ENCODE assay signal across 2 cellular contexts in genomic region chrX:44092778-44093177, GRCh38.
TF ChIP-seq lines count a peak whose summit lies in the region.

No MANE protein-coding gene starts in this region.

TF ChIP-seq in HepG2, 621 proteins besides CTCF, POLR2A, EP300 and RAD21 (continued from another document):
- TF ChIP-seq POLR2AphosphoS5 (IDR thresholded peaks at IDR 0.05; ENCODE audit: low read depth, low read length), result no peak
- TF ChIP-seq ZNF776 (CRISPR knock-in tag; IDR thresholded peaks at IDR 0.05), result no peak
- TF ChIP-seq MIXL1 (CRISPR knock-in tag; IDR thresholded peaks at IDR 0.05), result no peak
- TF ChIP-seq U2AF1 (optimal IDR thresholded peaks at IDR 0.05; ENCODE audit: low read depth, low read length), result no peak
- no peak for TF ChIP-seq SCMH1 (CRISPR knock-in tag; IDR thresholded peaks at IDR 0.05; ENCODE audit: borderline replicate concordance)
- no peak for TF ChIP-seq THAP7 (CRISPR knock-in tag; IDR thresholded peaks at IDR 0.05)
- no peak for TF ChIP-seq ZNF597 (CRISPR knock-in tag; IDR thresholded peaks at IDR 0.05)
- TF ChIP-seq GMEB2 (CRISPR knock-in tag; IDR thresholded peaks at IDR 0.05; ENCODE audit: low read depth), result no peak
- TF ChIP-seq CEBPG (CRISPR knock-in tag; IDR thresholded peaks at IDR 0.05), result no peak
- TF ChIP-seq NCOR1 (IDR thresholded peaks at IDR 0.05; ENCODE audit: borderline replicate concordance, low read length), result no peak
- no peak for TF ChIP-seq ZBTB1 (CRISPR knock-in tag; IDR thresholded peaks at IDR 0.05; ENCODE audit: borderline replicate concordance)
- TF ChIP-seq CAMTA2 (CRISPR knock-in tag; IDR thresholded peaks at IDR 0.05; ENCODE audit: borderline replicate concordance), result no peak
- TF ChIP-seq HOXD1 (CRISPR knock-in tag; IDR thresholded peaks at IDR 0.05), result no peak
- no peak for TF ChIP-seq TARDBP (CRISPR knock-in tag; IDR thresholded peaks at IDR 0.05)

TF ChIP-seq in endothelial cell of umbilical vein, 7 proteins besides CTCF, POLR2A, EP300 and RAD21 (continued from another document):
- TF ChIP-seq POLR2AphosphoS5 (IDR thresholded peaks at IDR 0.05; ENCODE audit: insufficient read depth, low read depth, low read length), result no peak
- no peak for TF ChIP-seq EZH2 (IDR thresholded peaks at IDR 0.05; ENCODE audit: borderline replicate concordance, low read depth, low read length, severe bottlenecking)
- no peak for TF ChIP-seq FOS (IDR thresholded peaks at IDR 0.05; ENCODE audit: borderline replicate concordance, insufficient read depth, low read length)
- no peak for TF ChIP-seq MYC (IDR thresholded peaks at IDR 0.05; ENCODE audit: low read depth, low read length)
- TF ChIP-seq GATA2 (IDR thresholded peaks at IDR 0.05; ENCODE audit: insufficient read depth, insufficient read length, low read depth, low read length), result no peak
